In genomic region chr6:158149641-158150040, GRCh38 we compare ENCODE assay signal across 15 cellular contexts. TPM values are rescaled to one million over a fixed set of nuclear protein-coding genes. Genes with fewer than 3 reads are reported as not detected.
DNase-seq lines count a peak whose midpoint lies in the region; ATAC-seq, FAIRE-seq and TF ChIP-seq lines count a peak whose summit lies in the region.
"Had no signal": no experiment of that assay in that cellular context is flagged by ENCODE, and none has a peak within 500 bp of the region (broad histone marks: within the 10 kb centered on the region; RNA-seq: fewer than 3 reads in every experiment).

No MANE protein-coding gene starts in this region.

- H3K36me3 ChIP-seq in RWPE2 (ENCODE audit: low read depth) (0 out of 2 replicates have a peak, but pooled peaks cover 4% of the 10 kb centered on the region), kidney (ENCODE audit: control insufficient read depth in 1 of 2, insufficient read depth in 2 of 2, low read length in 2 of 2) (peaks cover 0 to 3% of the 10 kb centered on the region in 2 donors)

- ATAC-seq in A549 (peak in 1 of 2 experiments; percentile 40; a peak in 1 of 6 replicates), RWPE2 (ENCODE audit: low read depth) (peak; percentile 90)
- ATAC-seq: T-helper 17 cell had no signal

- H3K9me3 ChIP-seq in A549, result no peaks in the 10 kb centered on the region
- H3K9me3 ChIP-seq in RWPE2 (ENCODE audit: severe bottlenecking), result no peaks in the 10 kb centered on the region
- no peaks in the 10 kb centered on the region for H3K9me3 ChIP-seq in kidney (ENCODE audit: control insufficient read depth in 1 of 2, low read length in 2 of 2)
- H3K9me3 ChIP-seq: ascending aorta, tibial nerve had no signal

- FAIRE-seq in A549 (lab: Jason Lieb, UNC) (no peak), kidney (lab: Jason Lieb, UNC) (no peak)

- H3K4me3 ChIP-seq in A549 (no peak overlapping the region), RWPE2 (ENCODE audit: severe bottlenecking) (no peak overlapping the region), kidney (ENCODE audit: low read length in 2 of 2) (no peak overlapping the region)
- H3K4me3 ChIP-seq: ascending aorta, tibial nerve had no signal

- intact Hi-C loops in kidney (cut with DNase I), result no loop called here

- H3K4me1 ChIP-seq in A549 (0 out of 3 replicates have a peak, but pooled peaks cover 6% of the 10 kb centered on the region), RWPE2 (ENCODE audit: insufficient read depth, poor library complexity, severe bottlenecking) (peaks cover 21% of the 10 kb centered on the region), kidney (ENCODE audit: control insufficient read depth in 1 of 2, insufficient read depth in 1 of 2, low read depth in 1 of 2, low read length in 2 of 2) (no peaks in the 10 kb centered on the region)
- H3K4me1 ChIP-seq: ascending aorta, tibial nerve had no signal

- no peak for TF ChIP-seq EP300 in A549 (IDR thresholded peaks at IDR 0.05)

- H3K9ac ChIP-seq in kidney (ENCODE audit: low read length in 2 of 2), result no peak overlapping the region

- H3K27ac ChIP-seq in A549, result no peak overlapping the region
- H3K27ac ChIP-seq in RWPE2 (ENCODE audit: poor library complexity, severe bottlenecking), result no peak overlapping the region
- no peak overlapping the region for H3K27ac ChIP-seq in kidney (ENCODE audit: low read depth in 2 of 2, low read length in 2 of 2)
- H3K27ac ChIP-seq: ascending aorta, tibial nerve had no signal

- CTCF ChIA-PET in A549 (lab: Yijun Ruan, JAX), result interaction anchor here (0.8 kb wide), 1 partner anchor 46 kb away, joined by 3 read pairs; no protein-coding TSS in a partner anchor

- TF ChIP-seq CTCF in A549 (IDR thresholded peaks at IDR 0.05), result no peak
- TF ChIP-seq CTCF in RWPE2 (IDR thresholded peaks at IDR 0.05; ENCODE audit: poor library complexity, severe bottlenecking), result no peak
- no peak for TF ChIP-seq CTCF in kidney (IDR thresholded peaks at IDR 0.05; ENCODE audit: borderline replicate concordance, extremely low read depth, insufficient read depth)

- H3K4me2 ChIP-seq in A549, result no peak overlapping the region

- no peaks in the 10 kb centered on the region for H3K27me3 ChIP-seq in RWPE2 (ENCODE audit: insufficient read depth, poor library complexity, severe bottlenecking)
- H3K27me3 ChIP-seq: ascending aorta, tibial nerve had no signal

- WGBS in A549 (ENCODE audit: missing lambda C conversion rate), result 77% methylated on average over 3 of the region's 3 CpGs

- no peak for TF ChIP-seq RAD21 in A549 (conservative IDR thresholded peaks at IDR 0.05 in 1 of 2, IDR thresholded peaks at IDR 0.05 in 1 of 2)

- POLR2A ChIA-PET in A549 (lab: Yijun Ruan, JAX), result no interaction called here

- no peak for TF ChIP-seq POLR2A in A549 (IDR thresholded peaks at IDR 0.05; ENCODE audit: low read length)

- DNase-seq in A549 (ENCODE audit: low read depth in 1 of 2, low spot score in 1 of 2) (peak in 1 of 2 experiments; percentile 10), HPDE6-E6E7 (ENCODE audit: extremely low spot score) (peak; percentile 64), RWPE2 (ENCODE audit: low spot score) (no peak), fibroblast of peridontal ligament (ENCODE audit: extremely low read depth) (peak; percentile 59), NCI-H69 (lab: John Stamatoyannopoulos, UW) (no peak), kidney (no peak), GM19240 (ENCODE audit: insufficient read length, low spot score) (no peak)
- no peak for DNase-seq in activated CD4-positive, alpha-beta T cell treated with anti-CD3 and anti-CD28 coated beads, Interleukin-2, amount 50 U/mL, for 48 hours
- DNase-seq: activated CD4-positive, alpha-beta T cell treated with anti-CD3 and anti-CD28 coated beads, Interleukin-2, amount 10 ng/mL, durations not matched to agents 7 days and 5 days; NCI-H2081; OCI-M1; stimulated activated CD4-positive, alpha-beta T cell treated with anti-CD3 and anti-CD28 coated beads, Interleukin-15, amount 100 ng/mL, for 24 hours; T-helper 17 cell had no signal

TF ChIP-seq in A549, 52 proteins besides CTCF, POLR2A, EP300 and RAD21:
- TF ChIP-seq HOXB13 (CRISPR knock-in tag; IDR thresholded peaks at IDR 0.05; ENCODE audit: low read depth) (no peak), PBX3 (IDR thresholded peaks at IDR 0.05) (no peak), BCL3 (IDR thresholded peaks at IDR 0.05) (no peak), HES2 (IDR thresholded peaks at IDR 0.05) (no peak), RCOR1 (IDR thresholded peaks at IDR 0.05; ENCODE audit: low read depth, low read length) (no peak), FOSL2 (IDR thresholded peaks at IDR 0.05) (no peak), FOSL2 (CRISPR knock-in tag; IDR thresholded peaks at IDR 0.05) (0 out of 2 replicates have a peak, but pooled peaks have one; percentile 9)

RNA-seq across cellular contexts. Expression of gene SERAC1, which starts 18.4 kb away (rescaled TPM):
- 5.8 and 6.7 TPM in 2 replicates for polyA plus RNA-seq in A549 (2011; rRNA removed)
- polyA plus RNA-seq in A549 (2012; cell fraction: cytosol; rRNA removed), result 1.7 and 1.9 TPM in 2 replicates
- polyA plus RNA-seq in A549 (2012; cell fraction: nucleus; rRNA removed), result 0.71 and 1.3 TPM in 2 replicates
- polyA plus RNA-seq in A549 (2017; fragmentation: RNase III; extraction: RNeasy Plus Mini Kit Qiagen cat#74134 plus additional on column Dnase treatment), result 4.5 to 5.1 TPM (median 4.5 TPM) in 3 replicates
- polyA minus RNA-seq in A549 (2011; rRNA and poly(A)+ RNA removed), result 3.2 and 3.5 TPM in 2 replicates
- 6.7 TPM for total RNA-seq in kidney
- polyA plus RNA-seq in kidney (ENCODE audit: insufficient read depth, low read depth, low replicate concordance), result 5.8 TPM

RNA-seq across cellular contexts. Expression of gene GTF2H5, which starts 18.5 kb away (rescaled TPM):
- polyA plus RNA-seq in A549 (2011; rRNA removed) (15.1 and 19.5 TPM in 2 replicates), A549 (2017; fragmentation: RNase III; extraction: RNeasy Plus Mini Kit Qiagen cat#74134 plus additional on column Dnase treatment) (30.2 to 33.9 TPM (median 31.7 TPM) in 3 replicates), kidney (ENCODE audit: insufficient read depth, low read depth, low replicate concordance) (42.0 TPM)
- 3.3 and 3.8 TPM in 2 replicates for polyA plus RNA-seq in A549 (2012; cell fraction: cytosol; rRNA removed)
- polyA plus RNA-seq in A549 (2012; cell fraction: nucleus; rRNA removed), result 0.97 and 1.2 TPM in 2 replicates
- 0.49 and 1.2 TPM in 2 replicates for polyA minus RNA-seq in A549 (2011; rRNA and poly(A)+ RNA removed)
- 23.3 TPM for total RNA-seq in kidney

Comparison
In these comparisons a context has a peak if more than half of its experiments do, and no peak if none do; other contexts are left out.
1. DNase-seq: peak in HPDE6-E6E7 (single experiment) and fibroblast of peridontal ligament (single experiment); none in RWPE2 (single experiment), NCI-H69 (single experiment), kidney (single experiment), activated CD4-positive, alpha-beta T cell treated with anti-CD3 and anti-CD28 coated beads, Interleukin-2, amount 50 U/mL, for 48 hours (0 of 2) and GM19240 (single experiment).